Comparison of ENCODE assay signal across 8 cellular contexts in the genomic region with DNA sequence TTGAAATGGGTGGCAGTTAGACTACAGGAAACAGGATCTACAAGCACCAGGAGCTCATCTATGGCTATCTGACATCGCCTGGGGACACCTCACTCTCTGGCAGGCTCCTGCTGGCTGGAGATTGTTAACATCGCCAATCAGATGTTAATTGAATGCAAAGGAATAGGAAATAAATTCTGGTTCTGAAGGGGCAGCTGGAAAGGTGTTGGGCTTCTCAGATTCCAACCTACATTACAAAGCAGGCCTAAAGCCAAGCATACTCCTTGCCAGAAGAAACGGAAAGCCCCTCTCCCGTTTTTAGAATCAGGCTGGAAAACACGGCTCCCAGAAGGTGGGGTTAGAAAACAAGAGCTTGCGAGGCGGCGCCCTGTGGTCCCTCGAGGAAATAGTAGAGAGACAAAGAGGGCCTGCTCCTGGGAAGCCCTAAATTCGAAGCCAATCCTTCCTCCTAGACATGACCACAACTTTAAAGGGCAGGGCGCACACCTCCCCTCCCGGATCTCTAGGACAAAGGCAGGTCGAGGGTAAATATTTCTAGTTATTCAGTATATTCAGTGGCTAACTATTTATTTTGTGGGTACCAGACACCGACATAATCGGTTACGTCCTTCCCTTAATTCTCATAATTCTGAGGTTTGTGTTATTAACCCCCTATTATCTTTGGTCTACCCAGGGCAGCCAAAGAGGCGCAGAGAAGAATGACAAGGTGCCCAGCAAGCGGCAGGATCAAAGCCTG. TPM values are rescaled to one million over a fixed set of nuclear protein-coding genes. Genes with fewer than 3 reads are reported as not detected.
DNase-seq lines count a peak whose midpoint lies in the region; FAIRE-seq and TF ChIP-seq lines count a peak whose summit lies in the region.

No MANE protein-coding gene starts in this region.

- H3K4me3 ChIP-seq in bronchial epithelial cell (ENCODE audit: low read depth, low read length): peak overlapping the region; percentile 83
- peak overlapping the region; percentile 70 for H3K4me3 ChIP-seq in neural cell (ENCODE audit: low read length)

- peaks cover 6% of the 10 kb centered on the region for H3F3A ChIP-seq in neural cell (ENCODE audit: insufficient read depth, low read length, poor library complexity, severe bottlenecking)

- FAIRE-seq in bronchial epithelial cell (lab: Jason Lieb, UNC): no peak

- H2AFZ ChIP-seq in neural cell (ENCODE audit: low read depth, low read length): peak overlapping the region; percentile 56

- peaks cover 45% of the 10 kb centered on the region for H3K27me3 Mint-ChIP-seq in T-helper 1 cell treated with Interleukin-12 subunit alpha and Interleukin-12 subunit beta and Interleukin-4 antibody, amounts not matched to agents 30 μg/mL and 1 μg/mL, for 36 hours (ENCODE audit: low read depth)

- H3K4me3 Mint-ChIP-seq in T-helper 1 cell treated with Interleukin-12 subunit alpha and Interleukin-12 subunit beta and Interleukin-4 antibody, amounts not matched to agents 30 μg/mL and 1 μg/mL, for 36 hours: peak overlapping the region; percentile 56

- no peaks in the 10 kb centered on the region for H3K9me3 Mint-ChIP-seq in T-helper 1 cell treated with Interleukin-12 subunit alpha and Interleukin-12 subunit beta and Interleukin-4 antibody, amounts not matched to agents 30 μg/mL and 1 μg/mL, for 36 hours

- no peaks in the 10 kb centered on the region for H3K79me2 ChIP-seq in neural cell (replicated peaks; ENCODE audit: insufficient read depth, low read length)

- H3K36me3 ChIP-seq in bronchial epithelial cell (ENCODE audit: control insufficient read depth, insufficient read depth, low read length) (peaks cover 1% of the 10 kb centered on the region), neural cell (ENCODE audit: insufficient read depth, low read length) (no peaks in the 10 kb centered on the region)

- TF ChIP-seq CTCF in bronchial epithelial cell (IDR thresholded peaks at IDR 0.05; ENCODE audit: insufficient read depth, low read length, severe bottlenecking): no peak
- TF ChIP-seq CTCF in neural cell (IDR thresholded peaks at IDR 0.05; ENCODE audit: poor library complexity, severe bottlenecking): no peak

- H3K4me2 ChIP-seq in neural cell (ENCODE audit: low read length): peak overlapping the region; percentile 59

- no peaks in the 10 kb centered on the region for H3K9me3 ChIP-seq in neural cell (ENCODE audit: low read length)

- H3K4me1 Mint-ChIP-seq in T-helper 1 cell treated with Interleukin-12 subunit alpha and Interleukin-12 subunit beta and Interleukin-4 antibody, amounts not matched to agents 30 μg/mL and 1 μg/mL, for 36 hours (ENCODE audit: low read depth): peaks cover 3% of the 10 kb centered on the region

- no peak overlapping the region for H3K27ac Mint-ChIP-seq in T-helper 1 cell treated with Interleukin-12 subunit alpha and Interleukin-12 subunit beta and Interleukin-4 antibody, amounts not matched to agents 30 μg/mL and 1 μg/mL, for 36 hours

- TF ChIP-seq RAD21 in neural cell (conservative IDR thresholded peaks at IDR 0.05): no peak

- H4K20me1 ChIP-seq in neural cell (ENCODE audit: insufficient read depth): no peaks in the 10 kb centered on the region

- DNase-seq in T-helper 1 cell (no peak), NCI-H2081 (lab: John Stamatoyannopoulos, UW) (peak; percentile 56 to 78), bronchial epithelial cell (ENCODE audit: low read depth) (no peak), SW 1271 (lab: John Stamatoyannopoulos, UW) (no peak), HuH-7.5 (ENCODE audit: low spot score) (no peak)
- DNase-seq in stimulated activated CD4-positive, alpha-beta T cell treated with anti-CD3 and anti-CD28 coated beads, Interleukin-2, amount 100 ng/mL, for 24 hours: no peak

- peak overlapping the region; percentile 52 for H3K9ac ChIP-seq in neural cell (ENCODE audit: low read length)

- no peak for TF ChIP-seq EP300 in neural cell (conservative IDR thresholded peaks at IDR 0.05; ENCODE audit: poor library complexity, severe bottlenecking)

- no peak overlapping the region for H3K27ac ChIP-seq in neural cell (ENCODE audit: low read length)

- H3K36me3 Mint-ChIP-seq in T-helper 1 cell treated with Interleukin-12 subunit alpha and Interleukin-12 subunit beta and Interleukin-4 antibody, amounts not matched to agents 30 μg/mL and 1 μg/mL, for 36 hours (ENCODE audit: low read depth): no peaks in the 10 kb centered on the region

- H3K27me3 ChIP-seq in bronchial epithelial cell (ENCODE audit: control insufficient read depth, insufficient read depth, low read length) (no peaks in the 10 kb centered on the region), neural cell (ENCODE audit: insufficient read depth, low read depth, low read length) (no peaks in the 10 kb centered on the region)

- no peaks in the 10 kb centered on the region for H3K9me2 ChIP-seq in neural cell (ENCODE audit: insufficient read depth, low read length)

TF ChIP-seq in neural cell, 6 proteins besides CTCF, POLR2A, EP300 and RAD21:
- TF ChIP-seq TAF1 (IDR thresholded peaks at IDR 0.05; ENCODE audit: low read depth) (no peak), POLR2AphosphoS5 (IDR thresholded peaks at IDR 0.05) (no peak), SMC3 (conservative IDR thresholded peaks at IDR 0.05; ENCODE audit: poor library complexity) (no peak), MXI1 (conservative IDR thresholded peaks at IDR 0.05; ENCODE audit: poor library complexity, severe bottlenecking) (no peak)
- TF ChIP-seq, protein P1, sequence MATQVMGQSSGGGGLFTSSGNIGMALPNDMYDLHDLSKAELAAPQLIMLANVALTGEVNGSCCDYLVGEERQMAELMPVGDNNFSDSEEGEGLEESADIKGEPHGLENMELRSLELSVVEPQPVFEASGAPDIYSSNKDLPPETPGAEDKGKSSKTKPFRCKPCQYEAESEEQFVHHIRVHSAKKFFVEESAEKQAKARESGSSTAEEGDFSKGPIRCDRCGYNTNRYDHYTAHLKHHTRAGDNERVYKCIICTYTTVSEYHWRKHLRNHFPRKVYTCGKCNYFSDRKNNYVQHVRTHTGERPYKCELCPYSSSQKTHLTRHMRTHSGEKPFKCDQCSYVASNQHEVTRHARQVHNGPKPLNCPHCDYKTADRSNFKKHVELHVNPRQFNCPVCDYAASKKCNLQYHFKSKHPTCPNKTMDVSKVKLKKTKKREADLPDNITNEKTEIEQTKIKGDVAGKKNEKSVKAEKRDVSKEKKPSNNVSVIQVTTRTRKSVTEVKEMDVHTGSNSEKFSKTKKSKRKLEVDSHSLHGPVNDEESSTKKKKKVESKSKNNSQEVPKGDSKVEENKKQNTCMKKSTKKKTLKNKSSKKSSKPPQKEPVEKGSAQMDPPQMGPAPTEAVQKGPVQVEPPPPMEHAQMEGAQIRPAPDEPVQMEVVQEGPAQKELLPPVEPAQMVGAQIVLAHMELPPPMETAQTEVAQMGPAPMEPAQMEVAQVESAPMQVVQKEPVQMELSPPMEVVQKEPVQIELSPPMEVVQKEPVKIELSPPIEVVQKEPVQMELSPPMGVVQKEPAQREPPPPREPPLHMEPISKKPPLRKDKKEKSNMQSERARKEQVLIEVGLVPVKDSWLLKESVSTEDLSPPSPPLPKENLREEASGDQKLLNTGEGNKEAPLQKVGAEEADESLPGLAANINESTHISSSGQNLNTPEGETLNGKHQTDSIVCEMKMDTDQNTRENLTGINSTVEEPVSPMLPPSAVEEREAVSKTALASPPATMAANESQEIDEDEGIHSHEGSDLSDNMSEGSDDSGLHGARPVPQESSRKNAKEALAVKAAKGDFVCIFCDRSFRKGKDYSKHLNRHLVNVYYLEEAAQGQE (IDR thresholded peaks at IDR 0.05; ENCODE audit: borderline replicate concordance): no peak

RNA-seq across cellular contexts. Expression of gene TOM1L1, which starts 0.8 kb away (rescaled TPM):
- 60.3 and 83.7 TPM in 2 replicates for total RNA-seq in bronchial epithelial cell
- polyA plus RNA-seq in neural cell: 7.4 and 13.6 TPM in 2 replicates
- polyA minus RNA-seq in neural cell: 6.1 and 9.0 TPM in 2 replicates

Comparison
In these comparisons a context has a peak if more than half of its experiments do, and no peak if none do; other contexts are left out.
1. DNase-seq: peak in NCI-H2081 (2 of 2); none in T-helper 1 cell (0 of 5), bronchial epithelial cell (single experiment), stimulated activated CD4-positive, alpha-beta T cell treated with anti-CD3 and anti-CD28 coated beads, Interleukin-2, amount 100 ng/mL, for 24 hours (0 of 2), SW 1271 (0 of 2) and HuH-7.5 (single experiment).